ENCODE assay signal across 39 cellular contexts in the genomic region with DNA sequence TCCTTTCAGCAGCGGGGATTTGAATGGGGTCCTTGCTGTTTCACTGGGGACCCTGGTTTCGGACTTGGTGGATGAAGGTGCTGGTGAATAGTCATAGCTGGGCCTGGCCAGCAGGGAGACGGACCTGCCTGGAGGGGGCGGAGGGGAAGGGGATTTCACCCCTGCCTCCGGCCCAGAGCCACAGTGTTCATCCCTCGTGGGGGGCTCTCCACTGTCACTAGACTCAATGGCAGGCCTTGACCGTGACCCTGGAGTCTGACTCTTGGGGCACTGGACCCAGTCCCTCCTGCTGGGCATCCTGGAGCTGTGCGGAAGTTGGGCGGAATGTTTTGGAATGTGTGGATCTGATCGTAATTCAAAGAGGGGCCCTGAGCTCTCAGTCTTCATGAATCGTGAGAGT.
"Had no signal": no experiment of that assay in that cellular context is flagged by ENCODE, and none has a peak within 500 bp of the region (broad histone marks: within the 10 kb centered on the region; RNA-seq: fewer than 3 reads in every experiment).

No MANE protein-coding gene starts in this region.

- H3K36me3 Mint-ChIP-seq: activated CD8-positive, alpha-beta memory T cell treated with anti-CD3 and anti-CD28 coated beads, Interleukin-2, amount 10 ng/mL, durations not matched to agents 7 days and 5 days; activated naive CD8-positive, alpha-beta T cell treated with anti-CD3 and anti-CD28 coated beads for 36 hours had no signal

- H3K4me3 ChIP-seq: adrenal gland, cardiac muscle cell had no signal

- H3K27me3 Mint-ChIP-seq: activated B cell treated with CpG ODN at 0.5 μM for 24 hours; activated CD4-positive, alpha-beta memory T cell treated with anti-CD3 and anti-CD28 coated beads, Interleukin-2, amount 10 ng/mL, durations not matched to agents 7 days and 5 days; activated CD4-positive, alpha-beta T cell treated with anti-CD3 and anti-CD28 coated beads, Interleukin-2, amount 10 ng/mL, durations not matched to agents 7 days and 5 days; activated CD8-positive, alpha-beta memory T cell treated with anti-CD3 and anti-CD28 coated beads, Interleukin-2, amount 10 ng/mL, durations not matched to agents 7 days and 5 days; activated T-helper 17 cell treated with anti-CD3 and anti-CD28 coated beads, Interleukin-2, amount 50 U/mL, for 72 hours; brain; central memory CD8-positive, alpha-beta T cell had no signal

- H3K27ac ChIP-seq: adrenal gland, cardiac muscle cell, VCaP had no signal

- H3K9me3 Mint-ChIP-seq: activated B cell treated with CpG ODN at 0.5 μM for 24 hours; activated CD4-positive, alpha-beta memory T cell treated with anti-CD3 and anti-CD28 coated beads, Interleukin-2, amount 10 ng/mL, durations not matched to agents 7 days and 5 days; activated CD4-positive, alpha-beta T cell treated with anti-CD3 and anti-CD28 coated beads, Interleukin-2, amount 10 ng/mL, durations not matched to agents 7 days and 5 days; activated naive CD4-positive, alpha-beta T cell treated with anti-CD3 and anti-CD28 coated beads for 36 hours; activated naive CD8-positive, alpha-beta T cell treated with anti-CD3 and anti-CD28 coated beads for 36 hours; activated T-cell treated with anti-CD3 and anti-CD28 coated beads, Interleukin-2, amount 50 U/mL, for 4 hours; activated T-cell treated with anti-CD3 and anti-CD28 coated beads, Interleukin-2, amount 50 U/mL, for 72 hours; activated T-helper 1 cell treated with anti-CD3 and anti-CD28 coated beads, Interleukin-12 subunit alpha, Interleukin-12 subunit beta, Interleukin-2, Interleukin-4 antibody, amounts not matched to agents 30 ng/mL and 10 ng/mL and 1 ng/mL, durations not matched to agents 14 hours and 24 hours and 36 hours; activated T-helper 17 cell treated with anti-CD3 and anti-CD28 coated beads, Interleukin-2, amount 50 U/mL, for 72 hours; T-helper 2 cell treated with Interferon-gamma antibody and Interleukin-4, amounts not matched to agents 5 μg/mL and 100 μg/mL, for 36 hours had no signal

- H3K4me1 ChIP-seq: adrenal gland had no signal

- FAIRE-seq: astrocyte, bronchial epithelial cell, TTC549 had no signal

- DNase-seq: activated B cell treated with CpG ODN at 0.5 μM for 24 hours; activated CD4-positive, alpha-beta memory T cell treated with anti-CD3 and anti-CD28 coated beads, Interleukin-2, amount 10 ng/mL, durations not matched to agents 7 days and 5 days; activated CD4-positive, alpha-beta T cell treated with anti-CD3 and anti-CD28 coated beads for 36 hours; activated CD4-positive, alpha-beta T cell treated with anti-CD3 and anti-CD28 coated beads for 48 hours; activated CD4-positive, alpha-beta T cell treated with anti-CD3 and anti-CD28 coated beads, Interleukin-2, amount 10 ng/mL, durations not matched to agents 7 days and 5 days; activated CD4-positive, alpha-beta T cell treated with anti-CD3 and anti-CD28 coated beads, Interleukin-2, amount 50 U/mL, for 48 hours; activated CD4-positive, CD25-positive, alpha-beta regulatory T cell treated with anti-CD3 and anti-CD28 coated beads, Interleukin-2, amount 50 U/mL, for 72 hours; activated CD8-positive, alpha-beta memory T cell treated with anti-CD3 and anti-CD28 coated beads for 24 hours; activated CD8-positive, alpha-beta memory T cell treated with anti-CD3 and anti-CD28 coated beads, Interleukin-2, amount 10 ng/mL, durations not matched to agents 7 days and 5 days; activated CD8-positive, alpha-beta memory T cell treated with anti-CD3 and anti-CD28 coated beads, Interleukin-2, amount 50 U/mL, for 48 hours; activated CD8-positive, alpha-beta T cell treated with anti-CD3 and anti-CD28 coated beads, Interleukin-2, amount 10 ng/mL, durations not matched to agents 7 days and 5 days; activated effector memory CD4-positive, alpha-beta T cell treated with anti-CD3 and anti-CD28 coated beads, Interleukin-2, amount 50 U/mL, for 16 hours; activated gamma-delta T cell treated with Interleukin-2 at 50 U/mL for 16 hours; activated naive CD4-positive, alpha-beta T cell; activated naive CD4-positive, alpha-beta T cell treated with anti-CD3 and anti-CD28 coated beads for 36 hours; activated naive CD4-positive, alpha-beta T cell treated with anti-CD3 and anti-CD28 coated beads, Interleukin-2, amount 50 U/mL, for 16 hours; activated naive CD8-positive, alpha-beta T cell treated with anti-CD3 and anti-CD28 coated beads for 36 hours; activated T-cell treated with anti-CD3 and anti-CD28 coated beads, Interleukin-2, amount 50 U/mL, for 4 hours; activated T-cell treated with anti-CD3 and anti-CD28 coated beads, Interleukin-2, amount 50 U/mL, for 72 hours; adrenal gland; amniotic stem cell; aorta; caudate nucleus; cerebellar nuclear complex; T-helper 1 cell; T-helper 2 cell; T-helper 9 cell had no signal

- H3K27ac Mint-ChIP-seq: activated B cell treated with CpG ODN at 0.5 μM for 24 hours; activated CD4-positive, alpha-beta memory T cell treated with anti-CD3 and anti-CD28 coated beads, Interleukin-2, amount 10 ng/mL, durations not matched to agents 7 days and 5 days; activated CD4-positive, alpha-beta T cell treated with anti-CD3 and anti-CD28 coated beads for 36 hours; activated CD4-positive, alpha-beta T cell treated with anti-CD3 and anti-CD28 coated beads, Interleukin-2, amount 10 ng/mL, durations not matched to agents 7 days and 5 days; activated CD8-positive, alpha-beta memory T cell treated with anti-CD3 and anti-CD28 coated beads, Interleukin-2, amount 10 ng/mL, durations not matched to agents 7 days and 5 days; activated CD8-positive, alpha-beta T cell treated with anti-CD3 and anti-CD28 coated beads, Interleukin-2, amount 10 ng/mL, durations not matched to agents 7 days and 5 days; activated naive CD4-positive, alpha-beta T cell treated with anti-CD3 and anti-CD28 coated beads for 36 hours; activated naive CD4-positive, alpha-beta T cell treated with anti-CD3 and anti-CD28 coated beads, Interleukin-2, amount 50 U/mL, for 72 hours; activated naive CD8-positive, alpha-beta T cell treated with anti-CD3 and anti-CD28 coated beads for 36 hours; activated T-cell treated with anti-CD3 and anti-CD28 coated beads, Interleukin-2, amount 50 U/mL, for 72 hours; activated T-helper 1 cell treated with anti-CD3 and anti-CD28 coated beads, Interleukin-12 subunit alpha, Interleukin-12 subunit beta, Interleukin-2, Interleukin-4 antibody, amounts not matched to agents 30 ng/mL and 10 ng/mL and 1 ng/mL, durations not matched to agents 14 hours and 24 hours and 36 hours; activated T-helper 17 cell treated with anti-CD3 and anti-CD28 coated beads, Interleukin-2, amount 50 U/mL, for 72 hours; T-helper 1 cell treated with Interleukin-12 subunit alpha and Interleukin-12 subunit beta and Interleukin-4 antibody, amounts not matched to agents 30 μg/mL and 1 μg/mL, for 36 hours; T-helper 2 cell treated with Interferon-gamma antibody and Interleukin-4, amounts not matched to agents 5 μg/mL and 100 μg/mL, for 36 hours had no signal

- H3K4me1 Mint-ChIP-seq: activated B cell treated with CpG ODN at 0.5 μM for 24 hours; activated CD4-positive, alpha-beta memory T cell treated with anti-CD3 and anti-CD28 coated beads, Interleukin-2, amount 10 ng/mL, durations not matched to agents 7 days and 5 days; activated CD4-positive, alpha-beta T cell treated with anti-CD3 and anti-CD28 coated beads for 36 hours; activated CD4-positive, alpha-beta T cell treated with anti-CD3 and anti-CD28 coated beads, Interleukin-2, amount 10 ng/mL, durations not matched to agents 7 days and 5 days; activated CD8-positive, alpha-beta memory T cell treated with anti-CD3 and anti-CD28 coated beads, Interleukin-2, amount 10 ng/mL, durations not matched to agents 7 days and 5 days; activated naive CD8-positive, alpha-beta T cell treated with anti-CD3 and anti-CD28 coated beads for 36 hours; activated T-helper 17 cell treated with anti-CD3 and anti-CD28 coated beads, Interleukin-2, amount 50 U/mL, for 72 hours; central memory CD8-positive, alpha-beta T cell had no signal

- H3K9me3 ChIP-seq: adrenal gland had no signal

- H3K4me3 Mint-ChIP-seq: activated B cell treated with CpG ODN at 0.5 μM for 24 hours; activated CD4-positive, alpha-beta memory T cell treated with anti-CD3 and anti-CD28 coated beads, Interleukin-2, amount 10 ng/mL, durations not matched to agents 7 days and 5 days; activated CD4-positive, alpha-beta T cell treated with anti-CD3 and anti-CD28 coated beads for 36 hours; activated CD4-positive, alpha-beta T cell treated with anti-CD3 and anti-CD28 coated beads, Interleukin-2, amount 10 ng/mL, durations not matched to agents 7 days and 5 days; activated CD8-positive, alpha-beta memory T cell treated with anti-CD3 and anti-CD28 coated beads, Interleukin-2, amount 10 ng/mL, durations not matched to agents 7 days and 5 days; activated CD8-positive, alpha-beta T cell treated with anti-CD3 and anti-CD28 coated beads, Interleukin-2, amount 10 ng/mL, durations not matched to agents 7 days and 5 days; activated naive CD4-positive, alpha-beta T cell treated with anti-CD3 and anti-CD28 coated beads for 36 hours; activated naive CD8-positive, alpha-beta T cell treated with anti-CD3 and anti-CD28 coated beads for 36 hours; activated T-cell treated with anti-CD3 and anti-CD28 coated beads, Interleukin-2, amount 50 U/mL, for 4 hours; activated T-cell treated with anti-CD3 and anti-CD28 coated beads, Interleukin-2, amount 50 U/mL, for 72 hours; activated T-helper 1 cell treated with anti-CD3 and anti-CD28 coated beads, Interleukin-12 subunit alpha, Interleukin-12 subunit beta, Interleukin-2, Interleukin-4 antibody, amounts not matched to agents 30 ng/mL and 10 ng/mL and 1 ng/mL, durations not matched to agents 14 hours and 24 hours and 36 hours; activated T-helper 17 cell treated with anti-CD3 and anti-CD28 coated beads, Interleukin-2, amount 50 U/mL, for 72 hours; brain; central memory CD8-positive, alpha-beta T cell; T-helper 1 cell treated with Interleukin-12 subunit alpha and Interleukin-12 subunit beta and Interleukin-4 antibody, amounts not matched to agents 30 μg/mL and 1 μg/mL, for 36 hours; T-helper 2 cell treated with Interferon-gamma antibody and Interleukin-4, amounts not matched to agents 5 μg/mL and 100 μg/mL, for 36 hours had no signal

- H3K36me3 ChIP-seq: adrenal gland, cardiac muscle cell had no signal

- ATAC-seq: activated CD4-positive, alpha-beta T cell treated with anti-CD3 and anti-CD28 coated beads for 36 hours; activated CD8-positive, alpha-beta memory T cell treated with anti-CD3 and anti-CD28 coated beads, Interleukin-2, amount 10 ng/mL, durations not matched to agents 7 days and 5 days; activated CD8-positive, alpha-beta T cell treated with anti-CD3 and anti-CD28 coated beads, Interleukin-2, amount 10 ng/mL, durations not matched to agents 7 days and 5 days; activated naive CD4-positive, alpha-beta T cell treated with anti-CD3 and anti-CD28 coated beads, Interleukin-2, amount 50 U/mL, for 72 hours; activated T-cell treated with anti-CD3 and anti-CD28 coated beads, Interleukin-2, amount 50 U/mL, for 4 hours; activated T-cell treated with anti-CD3 and anti-CD28 coated beads, Interleukin-2, amount 50 U/mL, for 72 hours; activated T-helper 17 cell treated with anti-CD3 and anti-CD28 coated beads, Interleukin-2, amount 50 U/mL, for 72 hours had no signal
